9 cellular contexts compared by ENCODE assay signal in the genomic region with DNA sequence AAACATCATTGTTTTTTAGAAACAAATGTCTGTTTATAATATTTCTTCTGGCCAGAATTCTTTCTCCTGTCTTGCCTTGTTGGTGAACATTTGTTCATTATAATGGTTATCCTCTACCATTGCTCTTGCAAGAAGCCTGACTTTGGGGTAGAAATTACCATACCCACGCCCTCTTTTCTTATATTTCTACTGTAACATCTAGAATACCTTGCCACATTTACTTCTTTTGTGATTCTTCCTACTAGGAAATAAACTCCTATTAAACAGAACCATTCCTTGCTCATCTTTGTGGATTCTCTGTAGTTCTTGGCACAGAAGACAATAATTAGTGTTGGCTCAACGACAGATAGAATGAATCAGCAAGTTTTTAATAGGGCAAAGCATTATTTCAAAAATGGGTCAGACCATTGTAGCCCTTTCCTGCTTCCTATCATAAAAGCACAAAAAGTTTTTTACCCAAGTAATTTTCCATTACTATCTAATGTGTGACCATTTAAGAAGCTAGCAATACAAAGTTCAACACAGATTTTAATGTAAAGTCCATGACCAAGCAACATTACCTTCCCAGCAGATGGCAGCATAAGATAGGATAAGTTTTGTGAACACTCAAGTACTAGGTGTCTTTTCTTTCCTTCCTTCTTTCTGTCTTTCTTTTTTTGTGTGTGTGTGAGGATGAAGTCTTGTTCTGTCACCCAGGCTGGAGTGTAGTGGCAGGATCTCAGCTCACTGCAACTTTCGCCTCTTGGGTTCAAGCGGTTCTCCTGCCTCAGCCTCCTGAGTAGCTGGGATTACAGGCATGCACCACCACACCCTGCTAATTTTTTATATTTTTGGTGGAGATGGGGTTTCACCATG.
DNase-seq lines count a peak whose midpoint lies in the region; ATAC-seq and TF ChIP-seq lines count a peak whose summit lies in the region.
"Had no signal": no experiment of that assay in that cellular context is flagged by ENCODE, and none has a peak within 500 bp of the region (broad histone marks: within the 10 kb centered on the region; RNA-seq: fewer than 3 reads in every experiment).

No MANE protein-coding gene starts in this region.

- H3K27me3 ChIP-seq in BE2C (no peaks in the 10 kb centered on the region), kidney epithelial cell (ENCODE audit: control insufficient read depth, insufficient read depth, low read length) (no peaks in the 10 kb centered on the region)

- TF ChIP-seq CTCF in BE2C (IDR thresholded peaks at IDR 0.05; ENCODE audit: low read depth, low read length) (peak; percentile 63), MCF 10A (IDR thresholded peaks at IDR 0.05; ENCODE audit: unreplicated experiment) (peak; percentile 54), kidney epithelial cell (IDR thresholded peaks at IDR 0.05; ENCODE audit: insufficient read depth, low read length, poor library complexity, severe bottlenecking) (peak; percentile 38), type B pancreatic cell (conservative IDR thresholded peaks at IDR 0.05) (peak; percentile 87)

- H3K4me3 Mint-ChIP-seq in MCF 10A (ENCODE audit: unreplicated experiment) (no peak overlapping the region), type B pancreatic cell (no peak overlapping the region)
- H3K4me3 Mint-ChIP-seq in activated naive CD8-positive, alpha-beta T cell treated with anti-CD3 and anti-CD28 coated beads, Interleukin-2, amount 50 U/mL, for 24 hours: no peak overlapping the region

- H3K4me1 ChIP-seq in BE2C: peaks cover 6% of the 10 kb centered on the region; the same call in 1 of the 2 replicates
- H3K4me1 ChIP-seq: parathyroid adenoma had no signal

- H3K9me3 Mint-ChIP-seq in MCF 10A (ENCODE audit: unreplicated experiment): no peaks in the 10 kb centered on the region
- no peaks in the 10 kb centered on the region for H3K9me3 Mint-ChIP-seq in type B pancreatic cell
- H3K9me3 Mint-ChIP-seq in activated naive CD8-positive, alpha-beta T cell treated with anti-CD3 and anti-CD28 coated beads, Interleukin-2, amount 50 U/mL, for 24 hours: no peaks in the 10 kb centered on the region

- no peaks in the 10 kb centered on the region for H3K36me3 ChIP-seq in BE2C
- H3K36me3 ChIP-seq in kidney epithelial cell (ENCODE audit: control insufficient read depth, insufficient read depth, low read length): no peaks in the 10 kb centered on the region

- H3K4me3 ChIP-seq in BE2C (ENCODE audit: low read depth, low read length) (no peak overlapping the region), kidney epithelial cell (ENCODE audit: low read depth, low read length) (no peak overlapping the region)

- CTCF ChIA-PET in MCF 10A (lab: Yijun Ruan, JAX): interaction anchor here (0.5 to 5.8 kb wide), 40 partner anchors 8 to 1110 kb away, joined by 3 to 224 read pairs (median 4); no protein-coding TSS in a partner anchor

- ATAC-seq in GM19043 (IDR thresholded peaks at IDR 0.05; ENCODE audit: low read depth, unreplicated experiment): peak; percentile 82
- ATAC-seq in HG03565 (IDR thresholded peaks at IDR 0.05; ENCODE audit: unreplicated experiment): peak; percentile 76
- no peak for ATAC-seq in activated naive CD8-positive, alpha-beta T cell treated with anti-CD3 and anti-CD28 coated beads, Interleukin-2, amount 50 U/mL, for 24 hours

- H3K27me3 Mint-ChIP-seq in MCF 10A (ENCODE audit: insufficient read depth, unreplicated experiment): peaks cover 21% of the 10 kb centered on the region
- H3K27me3 Mint-ChIP-seq in type B pancreatic cell: peaks cover 3% of the 10 kb centered on the region
- H3K27me3 Mint-ChIP-seq in activated naive CD8-positive, alpha-beta T cell treated with anti-CD3 and anti-CD28 coated beads, Interleukin-2, amount 50 U/mL, for 24 hours: peaks cover 3% of the 10 kb centered on the region

- peaks cover 9% of the 10 kb centered on the region for H3K4me1 Mint-ChIP-seq in MCF 10A (ENCODE audit: insufficient read depth, unreplicated experiment)
- H3K4me1 Mint-ChIP-seq in type B pancreatic cell (ENCODE audit: unreplicated experiment): peaks cover 5% of the 10 kb centered on the region
- no peaks in the 10 kb centered on the region for H3K4me1 Mint-ChIP-seq in activated naive CD8-positive, alpha-beta T cell treated with anti-CD3 and anti-CD28 coated beads, Interleukin-2, amount 50 U/mL, for 24 hours

- H3K9me3 ChIP-seq in BE2C: no peaks in the 10 kb centered on the region

- no peak overlapping the region for H3K27ac Mint-ChIP-seq in MCF 10A (ENCODE audit: low read depth, unreplicated experiment)
- peak overlapping the region; percentile 10 for H3K27ac Mint-ChIP-seq in type B pancreatic cell
- no peak overlapping the region for H3K27ac Mint-ChIP-seq in activated naive CD8-positive, alpha-beta T cell treated with anti-CD3 and anti-CD28 coated beads, Interleukin-2, amount 50 U/mL, for 24 hours

- H3K36me3 Mint-ChIP-seq in MCF 10A (ENCODE audit: insufficient read depth, unreplicated experiment): no peaks in the 10 kb centered on the region
- H3K36me3 Mint-ChIP-seq in type B pancreatic cell: no peaks in the 10 kb centered on the region
- no peaks in the 10 kb centered on the region for H3K36me3 Mint-ChIP-seq in activated naive CD8-positive, alpha-beta T cell treated with anti-CD3 and anti-CD28 coated beads, Interleukin-2, amount 50 U/mL, for 24 hours (ENCODE audit: low read depth)

- DNase-seq in BE2C (peak; percentile 50), NCI-H526 treated with DMSO at 0.1 percent for 48 hours (lab: John Stamatoyannopoulos, UW) (peak; percentile 66), MCF 10A (ENCODE audit: unreplicated experiment) (peak; percentile 80), kidney epithelial cell (ENCODE audit: low read depth) (peak; percentile 26), type B pancreatic cell (ENCODE audit: extremely low spot score, unreplicated experiment) (no peak)
- no peak for DNase-seq in activated naive CD8-positive, alpha-beta T cell treated with anti-CD3 and anti-CD28 coated beads, Interleukin-2, amount 50 U/mL, for 24 hours

- POLR2A ChIA-PET in MCF 10A (lab: Yijun Ruan, JAX): interaction anchor here (1.0 to 1.7 kb wide), 3 partner anchors 218 to 519 kb away, joined by 3 to 4 read pairs (median 4); no protein-coding TSS in a partner anchor

- no TSS peak for BruUV-seq in MCF 10A (replicated peaks; lab: Mats Ljungman, UMichigan)

- intact Hi-C loops in MCF 10A (cut with micrococcal nuclease): loop anchor here (1.0 to 10.0 kb wide), 7 partner anchors 217 to 1228 kb away; no protein-coding TSS in a partner anchor

Comparison
In these comparisons a context has a peak if more than half of its experiments do, and no peak if none do; other contexts are left out.
1. DNase-seq: peak in BE2C (single experiment), NCI-H526 treated with DMSO at 0.1 percent for 48 hours (single experiment), MCF 10A (single experiment) and kidney epithelial cell (single experiment); none in type B pancreatic cell (single experiment) and activated naive CD8-positive, alpha-beta T cell treated with anti-CD3 and anti-CD28 coated beads, Interleukin-2, amount 50 U/mL, for 24 hours (single experiment).
2. Peak in every context shown above with its lines, with median percentiles within 50 percentile points of each other: CTCF ChIP-seq.